24 cellular contexts compared by ENCODE assay signal in genomic region chr19:29741776-29742175, GRCh38.
"Had no signal": no experiment of that assay in that cellular context is flagged by ENCODE, and none has a peak within 500 bp of the region (broad histone marks: within the 10 kb centered on the region; RNA-seq: fewer than 3 reads in every experiment).

No MANE protein-coding gene starts in this region.

- H3K27ac Mint-ChIP-seq: activated CD8-positive, alpha-beta T cell treated with anti-CD3 and anti-CD28 coated beads, Interleukin-2, amount 10 ng/mL, durations not matched to agents 7 days and 5 days; activated naive CD4-positive, alpha-beta T cell treated with anti-CD3 and anti-CD28 coated beads, Interleukin-2, amount 50 U/mL, for 24 hours; naive thymus-derived CD4-positive, alpha-beta T cell; stimulated activated memory B cell treated with anti-CD40 and anti-IgM and Interleukin-4, amounts not matched to agents 10 μg/mL and 1 μg/mL and 100 μg/mL, for 72 hours had no signal

- ATAC-seq: activated CD8-positive, alpha-beta T cell treated with anti-CD3 and anti-CD28 coated beads, Interleukin-2, amount 10 ng/mL, durations not matched to agents 7 days and 5 days; body of pancreas; heart right ventricle; lower lobe of right lung; naive thymus-derived CD4-positive, alpha-beta T cell; right lobe of liver; stimulated activated memory B cell treated with anti-CD40 and anti-IgM and Interleukin-4, amounts not matched to agents 10 μg/mL and 1 μg/mL and 100 μg/mL, for 72 hours had no signal

- DNase-seq: activated CD4-positive, alpha-beta T cell treated with anti-CD3 and anti-CD28 coated beads, Interleukin-2, amount 50 U/mL, for 1 hour; activated CD4-positive, CD25-positive, alpha-beta regulatory T cell treated with anti-CD3 and anti-CD28 coated beads, Interleukin-2, amount 50 U/mL, for 72 hours; activated CD8-positive, alpha-beta T cell treated with anti-CD3 and anti-CD28 coated beads, Interleukin-2, amount 10 ng/mL, durations not matched to agents 7 days and 5 days; activated gamma-delta T cell treated with Interleukin-2 at 50 U/mL for 16 hours; anterior cingulate cortex; body of pancreas; effector CD4-positive, alpha-beta T cell; heart right ventricle; islet precursor cell; lower lobe of right lung; naive thymus-derived CD4-positive, alpha-beta T cell; occipital lobe; right lobe of liver; stimulated activated CD4-positive, alpha-beta T cell treated with anti-CD3 and anti-CD28 coated beads, Interleukin-2, amount 100 ng/mL, for 24 hours; stomach; uterus; WERI-Rb-1 had no signal

- FAIRE-seq: endometrium had no signal

- H3K27ac ChIP-seq: body of pancreas, heart right ventricle, lower lobe of right lung, right lobe of liver, skin epidermis, stomach, suprapubic skin, tibial nerve, uterus, WERI-Rb-1 had no signal

- H3K4me1 ChIP-seq: body of pancreas, heart right ventricle, lower lobe of right lung, right lobe of liver, stomach, suprapubic skin, tibial nerve, uterus had no signal

- H3K4me1 Mint-ChIP-seq: activated naive CD4-positive, alpha-beta T cell treated with anti-CD3 and anti-CD28 coated beads, Interleukin-2, amount 50 U/mL, for 24 hours; naive thymus-derived CD4-positive, alpha-beta T cell; neural crest cell; stimulated activated memory B cell treated with anti-CD40 and anti-IgM and Interleukin-4, amounts not matched to agents 10 μg/mL and 1 μg/mL and 100 μg/mL, for 72 hours had no signal

- H3K4me3 ChIP-seq: body of pancreas, heart right ventricle, lower lobe of right lung, right lobe of liver, skin epidermis, stomach, suprapubic skin, tibial nerve, uterus had no signal

- H3K27me3 ChIP-seq: body of pancreas, right lobe of liver, tibial nerve, uterus had no signal

- H3K36me3 Mint-ChIP-seq: activated naive CD4-positive, alpha-beta T cell treated with anti-CD3 and anti-CD28 coated beads, Interleukin-2, amount 50 U/mL, for 24 hours; naive thymus-derived CD4-positive, alpha-beta T cell; stimulated activated memory B cell treated with anti-CD40 and anti-IgM and Interleukin-4, amounts not matched to agents 10 μg/mL and 1 μg/mL and 100 μg/mL, for 72 hours had no signal

- H3K4me3 Mint-ChIP-seq: activated CD8-positive, alpha-beta T cell treated with anti-CD3 and anti-CD28 coated beads, Interleukin-2, amount 10 ng/mL, durations not matched to agents 7 days and 5 days; activated naive CD4-positive, alpha-beta T cell treated with anti-CD3 and anti-CD28 coated beads, Interleukin-2, amount 50 U/mL, for 24 hours; naive thymus-derived CD4-positive, alpha-beta T cell; neural crest cell; stimulated activated memory B cell treated with anti-CD40 and anti-IgM and Interleukin-4, amounts not matched to agents 10 μg/mL and 1 μg/mL and 100 μg/mL, for 72 hours had no signal

- H3K36me3 ChIP-seq: heart right ventricle, lower lobe of right lung, right lobe of liver, stomach, suprapubic skin, tibial nerve, uterus, WERI-Rb-1 had no signal

- H3K9me3 ChIP-seq: body of pancreas, heart right ventricle, lower lobe of right lung, right lobe of liver, stomach, suprapubic skin, tibial nerve, uterus had no signal

- H3K9me3 Mint-ChIP-seq: activated naive CD4-positive, alpha-beta T cell treated with anti-CD3 and anti-CD28 coated beads, Interleukin-2, amount 50 U/mL, for 24 hours; naive thymus-derived CD4-positive, alpha-beta T cell; neural crest cell; stimulated activated memory B cell treated with anti-CD40 and anti-IgM and Interleukin-4, amounts not matched to agents 10 μg/mL and 1 μg/mL and 100 μg/mL, for 72 hours had no signal

- H3K27me3 Mint-ChIP-seq: activated naive CD4-positive, alpha-beta T cell treated with anti-CD3 and anti-CD28 coated beads, Interleukin-2, amount 50 U/mL, for 24 hours had no signal
